ENCODE assay signal across 8 cellular contexts in the genomic region with DNA sequence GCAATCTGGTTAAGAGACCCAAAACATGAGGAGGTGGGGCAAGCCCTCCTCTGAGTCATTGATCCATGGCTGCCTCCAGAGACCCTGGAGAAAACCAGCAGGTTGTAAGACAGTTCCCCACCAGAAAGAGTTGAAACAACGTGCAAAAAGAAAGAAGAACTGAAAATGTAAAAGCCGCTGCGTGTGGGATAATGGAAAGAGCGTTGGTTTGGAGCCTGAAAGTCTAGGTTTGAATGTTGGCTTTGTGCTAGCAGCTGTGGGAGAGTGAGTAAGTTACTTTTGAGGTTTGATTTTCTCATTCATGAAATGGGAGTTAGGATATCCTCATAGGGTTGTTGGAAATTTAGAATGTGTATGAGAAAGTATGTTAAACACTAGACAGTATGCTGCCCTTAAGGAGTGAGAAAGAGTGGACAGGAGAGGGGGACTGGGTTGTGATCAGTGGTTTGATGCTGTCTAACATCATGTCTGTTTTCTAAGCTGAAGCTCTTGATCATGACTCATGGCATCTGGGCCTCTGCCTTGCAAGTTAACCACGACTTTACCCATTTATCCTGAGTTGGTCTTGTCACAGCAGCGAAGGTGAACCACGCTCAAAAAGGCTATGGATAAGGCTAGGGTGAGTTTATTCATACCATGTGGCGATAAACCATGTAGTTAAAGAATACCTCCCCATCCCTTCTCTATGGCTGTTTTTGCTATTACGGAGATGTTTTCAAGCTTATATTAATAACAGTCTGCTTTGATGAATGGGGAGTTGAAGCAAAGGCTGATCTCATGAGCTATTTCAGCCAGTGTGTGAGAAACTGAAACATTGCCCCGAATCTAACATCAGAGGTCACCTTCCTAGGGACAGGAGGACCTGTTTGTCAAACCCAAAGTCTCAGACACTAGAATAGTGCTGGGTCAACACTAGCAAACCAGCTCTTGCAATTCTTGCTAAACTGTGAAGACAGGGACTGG. TPM values are rescaled to one million over a fixed set of nuclear protein-coding genes. Genes with fewer than 3 reads are reported as not detected.
DNase-seq lines count a peak whose midpoint lies in the region; ATAC-seq and TF ChIP-seq lines count a peak whose summit lies in the region.

No MANE protein-coding gene starts in this region.

- peaks cover 58% of the 10 kb centered on the region for H3K27me3 Mint-ChIP-seq in T-helper 17 cell

- H3K4me3 Mint-ChIP-seq in T-helper 17 cell: no peak overlapping the region

- H3K9me3 ChIP-seq in T-helper 17 cell (ENCODE audit: control insufficient read depth, low read length, poor library complexity, severe bottlenecking): no peaks in the 10 kb centered on the region

- in situ Hi-C loops in KBM-7 (cut with MboI; ENCODE audit: low pct_unique_long_range_greater_than_20kb, low sequenced_read_pairs): no loop called here

- TF ChIP-seq CTCF in omental fat pad (IDR thresholded peaks at IDR 0.05): no peak

- peak; percentile 82 for ATAC-seq in GM18502 (IDR thresholded peaks at IDR 0.05; ENCODE audit: poor library complexity, unreplicated experiment)
- ATAC-seq in GM21529 (IDR thresholded peaks at IDR 0.05; ENCODE audit: unreplicated experiment): peak; percentile 71
- ATAC-seq in omental fat pad (ENCODE audit: low FRiP score): no peak
- no peak for ATAC-seq in T-helper 17 cell

- no peak overlapping the region for H3K27ac Mint-ChIP-seq in T-helper 17 cell

- H3K36me3 Mint-ChIP-seq in T-helper 17 cell (ENCODE audit: low read depth): no peaks in the 10 kb centered on the region

- DNase-seq in KBM-7 (peak; percentile 25), hepatic stellate cell (ENCODE audit: low spot score) (peak; percentile 35), omental fat pad (ENCODE audit: low spot score) (no peak), epidermal melanocyte (ENCODE audit: insufficient read length, low spot score) (no peak), T-helper 17 cell (no peak), OCI-M2 (lab: John Stamatoyannopoulos, UW; ENCODE audit: unreplicated experiment) (no peak)

- H3K4me1 Mint-ChIP-seq in T-helper 17 cell: peaks cover 2% of the 10 kb centered on the region

RNA-seq across cellular contexts. Expression of a gene that starts 41.3 kb away (rescaled TPM):
- total RNA-seq in omental fat pad: 10 to 100 TPM in 2 of 4 donors, 1 to 10 TPM in 1, under 1 TPM in 1; 0.74 to 25.2 (median 6.5) TPM
- under 1 TPM in 1 of 2 donors, not detected in 1; 0.39 TPM for total RNA-seq in T-helper 17 cell

Comparison
In these comparisons a context has a peak if more than half of its experiments do, and no peak if none do; other contexts are left out.
1. ATAC-seq: peak in GM18502 (single experiment) and GM21529 (single experiment); none in omental fat pad (single experiment) and T-helper 17 cell (single experiment).
2. DNase-seq: peak in KBM-7 (single experiment) and hepatic stellate cell (single experiment); none in omental fat pad (single experiment), epidermal melanocyte (single experiment), T-helper 17 cell (0 of 3) and OCI-M2 (single experiment).